In the genomic region with DNA sequence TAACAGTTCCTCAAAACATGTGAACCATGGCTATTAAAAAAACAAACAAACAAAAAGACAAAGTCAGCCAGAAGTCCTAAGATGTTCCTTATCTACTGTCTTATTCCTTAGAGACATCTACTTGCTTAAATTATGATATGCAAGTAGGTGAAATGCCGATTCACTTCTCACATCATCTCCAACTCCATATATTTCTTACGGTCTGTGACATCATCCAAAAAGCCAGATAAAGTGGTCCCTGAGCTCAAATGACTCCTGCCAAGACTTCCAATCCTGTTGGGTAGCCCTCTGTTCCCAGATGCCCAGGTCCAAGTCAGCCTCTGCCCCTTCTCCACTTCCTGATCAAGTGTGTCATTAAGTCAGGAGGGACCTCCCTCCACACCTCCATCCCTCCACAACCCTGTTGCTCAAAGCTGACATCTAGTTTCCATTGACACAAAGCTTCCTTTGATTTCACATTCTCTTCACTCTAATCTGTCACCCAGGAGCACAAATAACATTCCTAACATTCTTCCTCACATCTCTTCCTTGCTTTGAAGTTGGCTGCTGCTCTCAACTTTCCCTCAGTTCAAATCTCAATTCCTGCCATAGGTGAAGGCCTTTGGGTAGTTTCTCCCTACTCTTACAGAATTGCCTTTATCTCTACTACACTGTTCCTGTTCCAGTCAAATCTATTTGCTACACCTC, we compare ENCODE assay signal across 14 cellular contexts. TPM values are rescaled to one million over a fixed set of nuclear protein-coding genes. Genes with fewer than 3 reads are reported as not detected.
DNase-seq lines count a peak whose midpoint lies in the region; ATAC-seq and TF ChIP-seq lines count a peak whose summit lies in the region.
"Had no signal": no experiment of that assay in that cellular context is flagged by ENCODE, and none has a peak within 500 bp of the region (broad histone marks: within the 10 kb centered on the region; RNA-seq: fewer than 3 reads in every experiment).

No MANE protein-coding gene starts in this region.

- no peak for TF ChIP-seq CTCF in AG10803 (conservative IDR thresholded peaks at IDR 0.05; ENCODE audit: low read length)
- no peak for TF ChIP-seq CTCF in CD8-positive, alpha-beta T cell (IDR thresholded peaks at IDR 0.05)

- H3K27ac Mint-ChIP-seq in CD8-positive, alpha-beta memory T cell: peak overlapping the region in 1 of 8 donors; percentile 12
- H3K27ac Mint-ChIP-seq in CD8-positive, alpha-beta T cell: no peak overlapping the region
- H3K27ac Mint-ChIP-seq: activated naive CD8-positive, alpha-beta T cell; T-helper 17 cell had no signal

- no peaks in the 10 kb centered on the region for H3K27me3 ChIP-seq in ectodermal cell (ENCODE audit: control insufficient read depth, insufficient read depth, low read length, poor library complexity, severe bottlenecking)
- no peaks in the 10 kb centered on the region for H3K27me3 ChIP-seq in CD8-positive, alpha-beta memory T cell (ENCODE audit: insufficient read depth, low read length, poor library complexity, severe bottlenecking)
- no peaks in the 10 kb centered on the region for H3K27me3 ChIP-seq in CD8-positive, alpha-beta T cell (ENCODE audit: insufficient read depth, low read length)

- H3K4me1 Mint-ChIP-seq in CD8-positive, alpha-beta memory T cell: no peaks in the 10 kb centered on the region
- H3K4me1 Mint-ChIP-seq in CD8-positive, alpha-beta T cell (ENCODE audit: low read depth): no peaks in the 10 kb centered on the region
- H3K4me1 Mint-ChIP-seq: T-helper 17 cell had no signal

- intact Hi-C loops in CD8-positive, alpha-beta T cell (cut with DNase I, micrococcal nuclease): no loop called here

- H3K4me3 Mint-ChIP-seq in CD8-positive, alpha-beta memory T cell: no peak overlapping the region
- no peak overlapping the region for H3K4me3 Mint-ChIP-seq in CD8-positive, alpha-beta T cell
- H3K4me3 Mint-ChIP-seq: activated naive CD8-positive, alpha-beta T cell; T-helper 17 cell had no signal

- TF ChIP-seq RAD21 in Ishikawa (IDR thresholded peaks at IDR 0.05; ENCODE audit: low read depth): no peak

- WGBS in ectodermal cell, 2 experiments: 95 to 98% methylated on average over 2 of the region's 2 CpGs

- ATAC-seq in HG03565 (IDR thresholded peaks at IDR 0.05; ENCODE audit: unreplicated experiment) (no peak), GM19035 (IDR thresholded peaks at IDR 0.05; ENCODE audit: unreplicated experiment) (no peak)
- no peak for ATAC-seq in CD8-positive, alpha-beta T cell
- ATAC-seq: T-helper 17 cell had no signal

- H3K27ac ChIP-seq in ectodermal cell (ENCODE audit: insufficient read depth, low read depth, low read length, poor library complexity, severe bottlenecking): peak overlapping the region; percentile 52
- no peak overlapping the region for H3K27ac ChIP-seq in CD8-positive, alpha-beta memory T cell (ENCODE audit: low read depth, low read length)
- H3K27ac ChIP-seq in CD8-positive, alpha-beta T cell (ENCODE audit: low read depth, low read length): no peak overlapping the region

- H3K9me3 ChIP-seq in ectodermal cell (ENCODE audit: control insufficient read depth, low read length): no peaks in the 10 kb centered on the region
- H3K9me3 ChIP-seq in CD8-positive, alpha-beta memory T cell (ENCODE audit: low read length): no peaks in the 10 kb centered on the region
- no peaks in the 10 kb centered on the region for H3K9me3 ChIP-seq in CD8-positive, alpha-beta T cell (ENCODE audit: low read length)

- POLR2A ChIA-PET in CD8-positive, alpha-beta memory T cell (lab: Charles Lee): no interaction called here
- POLR2A ChIA-PET in CD8-positive, alpha-beta T cell (lab: Charles Lee): interaction anchor here (0.6 kb wide), 1 partner anchor 20 kb away, joined by 3 read pairs; no protein-coding TSS in a partner anchor

- H3K36me3 Mint-ChIP-seq in CD8-positive, alpha-beta memory T cell: no peaks in the 10 kb centered on the region
- no peaks in the 10 kb centered on the region for H3K36me3 Mint-ChIP-seq in CD8-positive, alpha-beta T cell

- H3K36me3 ChIP-seq in ectodermal cell (ENCODE audit: control insufficient read depth, insufficient read depth, low read length): no peaks in the 10 kb centered on the region
- H3K36me3 ChIP-seq in CD8-positive, alpha-beta memory T cell (ENCODE audit: insufficient read depth, low read length): no peaks in the 10 kb centered on the region
- no peaks in the 10 kb centered on the region for H3K36me3 ChIP-seq in CD8-positive, alpha-beta T cell (ENCODE audit: insufficient read depth, low read length)

- no peak for TF ChIP-seq EP300 in Ishikawa (IDR thresholded peaks at IDR 0.05; ENCODE audit: borderline replicate concordance)

- CTCF ChIA-PET in CD8-positive, alpha-beta memory T cell (lab: Charles Lee): interaction anchor here (1.2 to 3.2 kb wide), 2 partner anchors 10 to 16 kb away, joined by 4 to 13 read pairs; no protein-coding TSS in a partner anchor
- CTCF ChIA-PET in CD8-positive, alpha-beta T cell (lab: Charles Lee): no interaction called here

- no peaks in the 10 kb centered on the region for H3K9me3 Mint-ChIP-seq in CD8-positive, alpha-beta memory T cell
- H3K9me3 Mint-ChIP-seq in CD8-positive, alpha-beta T cell: no peaks in the 10 kb centered on the region

- H3K27me3 Mint-ChIP-seq in CD8-positive, alpha-beta memory T cell: peaks cover 2 to 3% of the 10 kb centered on the region in 2 donors
- H3K27me3 Mint-ChIP-seq in CD8-positive, alpha-beta T cell (ENCODE audit: low read depth): no peaks in the 10 kb centered on the region
- H3K27me3 Mint-ChIP-seq: activated naive CD8-positive, alpha-beta T cell; T-helper 17 cell had no signal

- H3K4me1 ChIP-seq in ectodermal cell (ENCODE audit: control insufficient read depth, insufficient read depth, low read length): peaks cover 18% of the 10 kb centered on the region
- no peaks in the 10 kb centered on the region for H3K4me1 ChIP-seq in CD8-positive, alpha-beta memory T cell (ENCODE audit: insufficient read depth, low read length)
- no peaks in the 10 kb centered on the region for H3K4me1 ChIP-seq in CD8-positive, alpha-beta T cell (ENCODE audit: insufficient read depth, low read length)

- DNase-seq in AG10803 (ENCODE audit: low read depth): peak; percentile 9
- DNase-seq in left kidney (ENCODE audit: low read depth, low spot score): peak; percentile 47
- DNase-seq in CD8-positive, alpha-beta memory T cell: no peak
- no peak for DNase-seq in CD8-positive, alpha-beta T cell
- DNase-seq: DMS 273 treated with DMSO at 0.1 percent for 48 hours, midbrain, NCI-H1417 treated with DMSO at 0.1 percent for 48 hours, NCI-H510A treated with DMSO at 0.1 percent for 48 hours, T-helper 17 cell had no signal

- H3K4me3 ChIP-seq in AG10803 (ENCODE audit: low read length) (no peak overlapping the region), ectodermal cell (ENCODE audit: insufficient read depth, low read depth, low read length) (no peak overlapping the region)
- H3K4me3 ChIP-seq in CD8-positive, alpha-beta memory T cell (ENCODE audit: low read length): no peak overlapping the region
- no peak overlapping the region for H3K4me3 ChIP-seq in CD8-positive, alpha-beta T cell (ENCODE audit: low read depth, low read length)

TF ChIP-seq in Ishikawa, 13 proteins besides CTCF, POLR2A, EP300 and RAD21:
- TF ChIP-seq TEAD4 (IDR thresholded peaks at IDR 0.05) (peak; percentile 58), FOXM1 (IDR thresholded peaks at IDR 0.05; ENCODE audit: borderline replicate concordance, low read depth) (no peak), REST (IDR thresholded peaks at IDR 0.05; ENCODE audit: low read depth) (no peak)

RNA-seq across cellular contexts. Expression of gene PDLIM1, which starts 56.1 kb away (rescaled TPM):
- 105 TPM for polyA plus RNA-seq in ectodermal cell (2013, experiment 1 of 4)
- polyA plus RNA-seq in ectodermal cell (2013, experiment 2 of 4): 84.6 TPM
- polyA plus RNA-seq in ectodermal cell (2013, experiment 3 of 4): 74.1 TPM
- 78.8 TPM for polyA plus RNA-seq in ectodermal cell (2013, experiment 4 of 4)
- 1 to 10 TPM in 1 of 2 experiments, under 1 TPM in 1; 0.88 to 1.4 TPM for total RNA-seq in CD8-positive, alpha-beta memory T cell
- 11.7 TPM for polyA plus RNA-seq in CD8-positive, alpha-beta memory T cell
- 1 to 10 TPM; 1.4 to 1.6 TPM for total RNA-seq in CD8-positive, alpha-beta T cell

Comparison
In these comparisons a context has a peak if more than half of its experiments do, and no peak if none do; other contexts are left out.
1. DNase-seq: peak in AG10803 (single experiment) and left kidney (single experiment); none in CD8-positive, alpha-beta memory T cell (0 of 5) and CD8-positive, alpha-beta T cell (0 of 7).